1 cellular context compared by ENCODE assay signal in the genomic region with DNA sequence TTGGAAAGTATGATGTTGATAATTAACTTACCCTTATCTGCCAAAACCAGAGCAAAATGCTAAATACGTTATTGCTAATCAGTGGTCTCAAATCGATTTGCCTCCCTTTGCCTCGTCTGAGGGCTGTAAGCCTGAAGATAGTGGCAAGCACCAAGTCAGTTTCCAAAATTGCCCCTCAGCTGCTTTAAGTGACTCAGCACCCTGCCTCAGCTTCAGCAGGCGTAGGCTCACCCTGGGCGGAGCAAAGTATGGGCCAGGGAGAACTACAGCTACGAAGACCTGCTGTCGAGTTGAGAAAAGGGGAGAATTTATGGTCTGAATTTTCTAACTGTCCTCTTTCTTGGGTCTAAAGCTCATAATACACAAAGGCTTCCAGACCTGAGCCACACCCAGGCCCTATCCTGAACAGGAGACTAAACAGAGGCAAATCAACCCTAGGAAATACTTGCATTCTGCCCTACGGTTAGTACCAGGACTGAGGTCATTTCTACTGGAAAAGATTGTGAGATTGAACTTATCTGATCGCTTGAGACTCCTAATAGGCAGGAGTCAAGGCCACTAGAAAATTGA.
TF ChIP-seq lines count a peak whose summit lies in the region.

No MANE protein-coding gene starts in this region.

TF ChIP-seq in K562, 482 proteins besides CTCF, POLR2A, EP300 and RAD21 (continued from another document and continues in another):
- TF ChIP-seq, protein P1, sequence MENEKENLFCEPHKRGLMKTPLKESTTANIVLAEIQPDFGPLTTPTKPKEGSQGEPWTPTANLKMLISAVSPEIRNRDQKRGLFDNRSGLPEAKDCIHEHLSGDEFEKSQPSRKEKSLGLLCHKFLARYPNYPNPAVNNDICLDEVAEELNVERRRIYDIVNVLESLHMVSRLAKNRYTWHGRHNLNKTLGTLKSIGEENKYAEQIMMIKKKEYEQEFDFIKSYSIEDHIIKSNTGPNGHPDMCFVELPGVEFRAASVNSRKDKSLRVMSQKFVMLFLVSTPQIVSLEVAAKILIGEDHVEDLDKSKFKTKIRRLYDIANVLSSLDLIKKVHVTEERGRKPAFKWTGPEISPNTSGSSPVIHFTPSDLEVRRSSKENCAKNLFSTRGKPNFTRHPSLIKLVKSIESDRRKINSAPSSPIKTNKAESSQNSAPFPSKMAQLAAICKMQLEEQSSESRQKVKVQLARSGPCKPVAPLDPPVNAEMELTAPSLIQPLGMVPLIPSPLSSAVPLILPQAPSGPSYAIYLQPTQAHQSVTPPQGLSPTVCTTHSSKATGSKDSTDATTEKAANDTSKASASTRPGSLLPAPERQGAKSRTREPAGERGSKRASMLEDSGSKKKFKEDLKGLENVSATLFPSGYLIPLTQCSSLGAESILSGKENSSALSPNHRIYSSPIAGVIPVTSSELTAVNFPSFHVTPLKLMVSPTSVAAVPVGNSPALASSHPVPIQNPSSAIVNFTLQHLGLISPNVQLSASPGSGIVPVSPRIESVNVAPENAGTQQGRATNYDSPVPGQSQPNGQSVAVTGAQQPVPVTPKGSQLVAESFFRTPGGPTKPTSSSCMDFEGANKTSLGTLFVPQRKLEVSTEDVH (IDR thresholded peaks at IDR 0.05; ENCODE audit: low read depth, partially characterized antibody) = peak; percentile 14
- TF ChIP-seq, protein P2, sequence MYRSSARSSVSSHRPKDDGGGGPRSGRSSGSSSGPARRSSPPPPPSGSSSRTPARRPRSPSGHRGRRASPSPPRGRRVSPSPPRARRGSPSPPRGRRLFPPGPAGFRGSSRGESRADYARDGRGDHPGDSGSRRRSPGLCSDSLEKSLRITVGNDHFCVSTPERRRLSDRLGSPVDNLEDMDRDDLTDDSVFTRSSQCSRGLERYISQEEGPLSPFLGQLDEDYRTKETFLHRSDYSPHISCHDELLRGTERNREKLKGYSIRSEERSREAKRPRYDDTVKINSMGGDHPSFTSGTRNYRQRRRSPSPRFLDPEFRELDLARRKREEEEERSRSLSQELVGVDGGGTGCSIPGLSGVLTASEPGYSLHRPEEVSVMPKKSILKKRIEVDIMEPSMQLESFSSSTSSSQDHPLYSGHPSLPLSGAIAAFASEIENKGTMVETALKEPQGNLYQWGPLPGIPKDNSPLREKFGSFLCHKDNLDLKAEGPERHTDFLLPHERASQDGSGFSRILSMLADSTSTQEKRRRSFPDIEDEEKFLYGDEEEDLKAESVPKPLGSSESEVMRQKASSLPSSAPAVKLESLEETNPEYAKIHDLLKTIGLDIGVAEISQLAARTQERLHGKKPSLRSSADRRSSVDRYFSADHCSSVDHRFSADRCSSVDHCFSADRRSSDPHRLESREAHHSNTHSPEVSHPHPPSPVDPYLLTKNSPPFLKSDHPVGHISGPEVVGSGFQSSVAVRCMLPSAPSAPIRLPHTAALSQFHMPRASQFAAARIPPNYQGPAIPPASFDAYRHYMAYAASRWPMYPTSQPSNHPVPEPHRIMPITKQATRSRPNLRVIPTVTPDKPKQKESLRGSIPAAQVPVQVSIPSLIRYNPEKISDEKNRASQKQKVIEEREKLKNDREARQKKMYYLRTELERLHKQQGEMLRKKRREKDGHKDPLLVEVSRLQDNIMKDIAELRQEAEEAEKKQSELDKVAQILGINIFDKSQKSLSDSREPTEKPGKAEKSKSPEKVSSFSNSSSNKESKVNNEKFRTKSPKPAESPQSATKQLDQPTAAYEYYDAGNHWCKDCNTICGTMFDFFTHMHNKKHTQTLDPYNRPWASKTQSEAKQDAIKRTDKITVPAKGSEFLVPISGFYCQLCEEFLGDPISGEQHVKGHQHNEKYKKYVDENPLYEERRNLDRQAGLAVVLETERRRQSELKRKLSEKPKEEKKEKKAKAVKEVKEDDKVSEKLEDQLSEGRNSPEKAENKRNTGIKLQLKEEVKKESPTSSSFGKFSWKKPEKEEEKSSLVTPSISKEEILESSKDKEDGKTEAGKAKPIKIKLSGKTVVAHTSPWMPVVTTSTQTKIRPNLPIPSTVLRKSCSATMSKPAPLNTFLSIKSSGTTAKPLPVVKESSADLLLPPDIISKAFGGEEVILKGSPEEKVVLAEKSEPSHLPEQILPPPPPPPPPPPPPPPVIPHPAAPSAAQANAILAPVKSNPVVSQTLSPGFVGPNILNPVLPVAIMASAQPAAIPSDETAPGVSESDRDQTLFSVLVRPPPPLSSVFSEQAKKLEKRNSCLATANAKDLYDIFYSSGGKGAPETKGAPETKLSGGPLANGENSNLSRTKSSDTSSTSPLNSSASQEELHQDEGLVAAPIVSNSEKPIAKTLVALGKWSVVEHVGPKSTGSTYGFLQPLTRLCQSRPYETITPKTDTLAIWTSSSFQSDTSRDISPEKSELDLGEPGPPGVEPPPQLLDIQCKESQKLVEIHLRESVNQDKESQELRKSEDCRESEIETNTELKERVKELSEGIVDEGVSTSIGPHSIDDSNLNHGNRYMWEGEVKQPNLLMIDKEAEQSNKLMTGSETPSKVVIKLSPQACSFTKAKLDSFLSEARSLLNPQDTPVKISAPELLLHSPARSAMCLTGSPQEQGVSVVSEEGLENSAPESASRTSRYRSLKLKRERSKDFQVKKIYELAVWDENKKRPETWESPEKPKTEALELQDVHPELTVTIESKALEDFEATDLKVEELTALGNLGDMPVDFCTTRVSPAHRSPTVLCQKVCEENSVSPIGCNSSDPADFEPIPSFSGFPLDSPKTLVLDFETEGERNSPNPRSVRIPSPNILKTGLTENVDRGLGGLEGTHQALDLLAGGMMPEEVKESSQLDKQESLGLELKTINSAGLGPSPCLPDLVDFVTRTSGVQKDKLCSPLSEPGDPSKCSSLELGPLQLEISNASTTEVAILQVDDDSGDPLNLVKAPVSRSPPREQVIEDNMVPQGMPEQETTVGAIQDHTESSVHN (IDR thresholded peaks at IDR 0.05; ENCODE audit: borderline replicate concordance in 1 of 2, low read depth in 1 of 2) = peak in 1 of 2 experiments; percentile 36; a peak in 2 of 4 replicates
- TF ChIP-seq CAMTA2 (CRISPR knock-in tag; conservative IDR thresholded peaks at IDR 0.05) (no peak), EGR1 (conservative IDR thresholded peaks at IDR 0.05) (no peak), LARP7 (IDR thresholded peaks at IDR 0.05) (no peak), AFF1 (IDR thresholded peaks at IDR 0.05; ENCODE audit: low read depth in 1 of 2, partially characterized antibody in 2 of 2) (peak; percentile 29 to 62), ETS2 (tag; IDR thresholded peaks at IDR 0.05; ENCODE audit: borderline replicate concordance, poor library complexity, severe bottlenecking) (no peak), RAD51 (IDR thresholded peaks at IDR 0.05; ENCODE audit: borderline replicate concordance, low read depth) (0 out of 2 replicates have a peak, but pooled peaks have one; percentile 15), HNRNPK (IDR thresholded peaks at IDR 0.05; ENCODE audit: low read depth, low read length, poor library complexity, severe bottlenecking) (no peak), PURB (CRISPR knock-in tag; IDR thresholded peaks at IDR 0.05; ENCODE audit: low read depth) (no peak), YBX1 (IDR thresholded peaks at IDR 0.05) (no peak), ZNF274 (IDR thresholded peaks at IDR 0.05; ENCODE audit: borderline replicate concordance, low read depth, low read length) (no peak), CREM (IDR thresholded peaks at IDR 0.05; ENCODE audit: low read depth) (peak; percentile 71), HNRNPLL (IDR thresholded peaks at IDR 0.05; ENCODE audit: low read depth, low read length, poor library complexity, severe bottlenecking) (peak; percentile 47), UBTF (IDR thresholded peaks at IDR 0.05; ENCODE audit: borderline replicate concordance in 1 of 2, low read depth in 2 of 2, low read length in 2 of 2) (0 out of 4 replicates have a peak, but pooled peaks have one; percentile 26 to 65), SIX5 (IDR thresholded peaks at IDR 0.05; ENCODE audit: borderline replicate concordance in 1 of 2, insufficient read depth in 1 of 2, low read depth in 1 of 2, low read length in 2 of 2) (no peak), KDM5B (IDR thresholded peaks at IDR 0.05; ENCODE audit: insufficient replicate concordance, low read depth, low read length) (peak; percentile 57), FOXK1 (CRISPR knock-in tag; IDR thresholded peaks at IDR 0.05; ENCODE audit: borderline replicate concordance) (no peak), GATA2 (CRISPR knock-in tag; IDR thresholded peaks at IDR 0.05) (peak; percentile 69), IRF9 (tag; IDR thresholded peaks at IDR 0.05) (no peak), MECOM (CRISPR knock-in tag; IDR thresholded peaks at IDR 0.05) (0 out of 2 replicates have a peak, but pooled peaks have one; percentile 22), POLR2H (tag; IDR thresholded peaks at IDR 0.05; ENCODE audit: low read depth) (no peak), PML (IDR thresholded peaks at IDR 0.05; ENCODE audit: low read length) (peak; percentile 88), NCOA2 (IDR thresholded peaks at IDR 0.05; ENCODE audit: partially characterized antibody in 2 of 2) (no peak)
- TF ChIP-seq, protein P3, sequence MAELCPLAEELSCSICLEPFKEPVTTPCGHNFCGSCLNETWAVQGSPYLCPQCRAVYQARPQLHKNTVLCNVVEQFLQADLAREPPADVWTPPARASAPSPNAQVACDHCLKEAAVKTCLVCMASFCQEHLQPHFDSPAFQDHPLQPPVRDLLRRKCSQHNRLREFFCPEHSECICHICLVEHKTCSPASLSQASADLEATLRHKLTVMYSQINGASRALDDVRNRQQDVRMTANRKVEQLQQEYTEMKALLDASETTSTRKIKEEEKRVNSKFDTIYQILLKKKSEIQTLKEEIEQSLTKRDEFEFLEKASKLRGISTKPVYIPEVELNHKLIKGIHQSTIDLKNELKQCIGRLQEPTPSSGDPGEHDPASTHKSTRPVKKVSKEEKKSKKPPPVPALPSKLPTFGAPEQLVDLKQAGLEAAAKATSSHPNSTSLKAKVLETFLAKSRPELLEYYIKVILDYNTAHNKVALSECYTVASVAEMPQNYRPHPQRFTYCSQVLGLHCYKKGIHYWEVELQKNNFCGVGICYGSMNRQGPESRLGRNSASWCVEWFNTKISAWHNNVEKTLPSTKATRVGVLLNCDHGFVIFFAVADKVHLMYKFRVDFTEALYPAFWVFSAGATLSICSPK (IDR thresholded peaks at IDR 0.05; ENCODE audit: borderline replicate concordance) = no peak
- TF ChIP-seq, protein P4, sequence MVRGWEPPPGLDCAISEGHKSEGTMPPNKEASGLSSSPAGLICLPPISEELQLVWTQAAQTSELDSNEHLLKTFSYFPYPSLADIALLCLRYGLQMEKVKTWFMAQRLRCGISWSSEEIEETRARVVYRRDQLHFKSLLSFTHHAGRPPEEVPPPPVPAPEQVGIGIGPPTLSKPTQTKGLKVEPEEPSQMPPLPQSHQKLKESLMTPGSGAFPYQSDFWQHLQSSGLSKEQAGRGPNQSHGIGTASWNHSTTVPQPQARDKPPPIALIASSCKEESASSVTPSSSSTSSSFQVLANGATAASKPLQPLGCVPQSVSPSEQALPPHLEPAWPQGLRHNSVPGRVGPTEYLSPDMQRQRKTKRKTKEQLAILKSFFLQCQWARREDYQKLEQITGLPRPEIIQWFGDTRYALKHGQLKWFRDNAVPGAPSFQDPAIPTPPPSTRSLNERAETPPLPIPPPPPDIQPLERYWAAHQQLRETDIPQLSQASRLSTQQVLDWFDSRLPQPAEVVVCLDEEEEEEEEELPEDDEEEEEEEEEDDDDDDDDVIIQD (CRISPR knock-in tag; IDR thresholded peaks at IDR 0.05) = no peak
